In the genomic region with DNA sequence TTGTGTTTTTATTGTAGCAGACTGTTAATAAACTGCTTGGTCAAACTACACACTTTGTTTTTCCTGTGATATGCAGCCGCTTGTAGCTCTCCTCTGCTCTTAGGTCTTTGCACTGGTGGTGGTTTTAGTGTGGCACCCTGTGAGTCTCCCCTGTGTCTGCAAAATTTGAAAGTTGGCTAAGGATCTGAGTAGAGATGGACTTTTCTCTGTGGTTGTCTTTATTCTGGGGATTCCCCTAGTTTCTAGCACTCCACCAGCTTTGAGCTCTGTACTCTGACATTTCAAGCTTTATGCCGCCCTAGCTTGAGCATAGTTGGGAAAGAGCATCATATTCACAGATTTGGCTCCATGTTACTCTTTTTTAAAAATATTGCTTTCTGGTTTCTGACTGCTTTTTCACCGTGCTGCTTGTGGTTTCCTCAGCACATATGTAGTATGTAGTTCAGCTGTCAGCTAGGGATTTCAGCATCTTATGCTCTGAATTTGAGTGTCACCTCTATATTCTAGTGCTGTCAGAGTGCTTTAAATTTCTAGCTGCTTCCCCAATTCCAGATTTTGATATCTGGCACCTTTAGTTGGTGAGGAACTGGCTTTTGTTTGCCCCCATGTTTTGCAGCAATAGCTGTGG, we compare ENCODE assay signal across 10 cellular contexts. TPM values are rescaled to one million over a fixed set of nuclear protein-coding genes. Genes with fewer than 3 reads are reported as not detected.
DNase-seq lines count a peak whose midpoint lies in the region; ATAC-seq and TF ChIP-seq lines count a peak whose summit lies in the region.
"Had no signal": no experiment of that assay in that cellular context is flagged by ENCODE, and none has a peak within 500 bp of the region (broad histone marks: within the 10 kb centered on the region; RNA-seq: fewer than 3 reads in every experiment).

No MANE protein-coding gene starts in this region.

- WGBS in esophagus squamous epithelium, 2 donors = 65 to 71% methylated on average over 3 of the region's 3 CpGs

- peaks cover 82% of the 10 kb centered on the region for H4K20me1 ChIP-seq in BLaER1

- H3K4me1 ChIP-seq in BLaER1 = peaks cover 50% of the 10 kb centered on the region
- peaks cover 0 to 22% (median 6%) of the 10 kb centered on the region in 4 donors for H3K4me1 ChIP-seq in tibial artery
- H3K4me1 ChIP-seq in esophagus squamous epithelium = peaks cover 5 to 40% (median 7%) of the 10 kb centered on the region in 3 donors

- TF ChIP-seq CTCF in NB4 (IDR thresholded peaks at IDR 0.05; ENCODE audit: low read depth, low read length) = no peak
- no peak for TF ChIP-seq CTCF in tibial artery (IDR thresholded peaks at IDR 0.05)
- no peak for TF ChIP-seq CTCF in dorsolateral prefrontal cortex (IDR thresholded peaks at IDR 0.05 in 54 of 56, conservative IDR thresholded peaks at IDR 0.05 in 2 of 56; ENCODE audit: low read depth in 1 of 56, partially characterized antibody in 56 of 56)
- no peak for TF ChIP-seq CTCF in esophagus squamous epithelium (IDR thresholded peaks at IDR 0.05)

- ATAC-seq in GM18873 (IDR thresholded peaks at IDR 0.05; ENCODE audit: low FRiP score, unreplicated experiment) (peak; percentile 45), HG02763 (IDR thresholded peaks at IDR 0.05; ENCODE audit: unreplicated experiment) (peak; percentile 55)

- H3K27me3 ChIP-seq in BLaER1 (no peaks in the 10 kb centered on the region), tibial artery (no peaks in the 10 kb centered on the region), dorsolateral prefrontal cortex (no peaks in the 10 kb centered on the region), esophagus squamous epithelium (no peaks in the 10 kb centered on the region)
- H3K27me3 ChIP-seq: adrenal gland had no signal

- DNase-seq in NB4 (ENCODE audit: low read depth) = peak; percentile 18
- no peak for DNase-seq in tibial artery
- no peak for DNase-seq in dorsolateral prefrontal cortex
- no peak for DNase-seq in esophagus squamous epithelium (lab: John Stamatoyannopoulos, UW)
- DNase-seq in NCI-H2171 treated with DMSO at 0.1 percent for 48 hours (lab: John Stamatoyannopoulos, UW) = no peak
- DNase-seq: adrenal gland, NCI-H1694 treated with DMSO at 0.1 percent for 48 hours had no signal

- H3K36me3 ChIP-seq in BLaER1 = peaks cover 35% of the 10 kb centered on the region
- no peaks in the 10 kb centered on the region for H3K36me3 ChIP-seq in tibial artery
- H3K36me3 ChIP-seq in esophagus squamous epithelium = no peaks in the 10 kb centered on the region
- H3K36me3 ChIP-seq: adrenal gland had no signal

- H3K27ac ChIP-seq in BLaER1 = no peak overlapping the region
- H3K27ac ChIP-seq in tibial artery = no peak overlapping the region
- no peak overlapping the region for H3K27ac ChIP-seq in dorsolateral prefrontal cortex
- no peak overlapping the region for H3K27ac ChIP-seq in esophagus squamous epithelium
- H3K27ac ChIP-seq: adrenal gland had no signal

- no peak overlapping the region for H3K4me3 ChIP-seq in BLaER1
- no peak overlapping the region for H3K4me3 ChIP-seq in NB4 (ENCODE audit: low read depth, low read length)
- H3K4me3 ChIP-seq in tibial artery = no peak overlapping the region
- no peak overlapping the region for H3K4me3 ChIP-seq in dorsolateral prefrontal cortex
- H3K4me3 ChIP-seq in esophagus squamous epithelium = no peak overlapping the region
- H3K4me3 ChIP-seq: adrenal gland had no signal

- intact Hi-C loops in tibial artery (cut with DNase I; ENCODE audit: low total_unique reads) = no loop called here
- intact Hi-C loops in dorsolateral prefrontal cortex (cut with DNase I) = loop anchor here in 1 of 2 donors (10.0 kb wide), 1 partner anchor 457 kb away; no protein-coding TSS in a partner anchor
- intact Hi-C loops in esophagus squamous epithelium (cut with DNase I) = no loop called here

- TF ChIP-seq POLR2A in NB4 (IDR thresholded peaks at IDR 0.05; ENCODE audit: extremely low read depth, insufficient read length) = no peak
- no peak for TF ChIP-seq POLR2A in esophagus squamous epithelium (IDR thresholded peaks at IDR 0.05)

- peak overlapping the region; percentile 77 for H3K4me2 ChIP-seq in BLaER1

- 0 out of 2 replicates have a peak overlapping the region, but pooled peaks have one; percentile 0 for H3K9ac ChIP-seq in BLaER1

- H3K9me3 ChIP-seq in BLaER1 (peaks cover 49% of the 10 kb centered on the region), tibial artery (peaks cover 0 to 7% (median 0%) of the 10 kb centered on the region in 3 donors), esophagus squamous epithelium (peaks cover 0 to 6% (median 0%) of the 10 kb centered on the region in 3 donors)
- H3K9me3 ChIP-seq: adrenal gland had no signal

RNA-seq across cellular contexts. Expression of gene CDYL, which starts 25.4 kb away (rescaled TPM):
- total RNA-seq in dorsolateral prefrontal cortex (100 to 1,000 TPM in 24 of 120 experiments, 10 to 100 TPM in 96; 59.7 to 141 (median 86.0) TPM), esophagus squamous epithelium (10 to 100 TPM; 15.2 to 43.5 (median 19.6) TPM)
